ENCODE assay signal across 9 cellular contexts in the genomic region with DNA sequence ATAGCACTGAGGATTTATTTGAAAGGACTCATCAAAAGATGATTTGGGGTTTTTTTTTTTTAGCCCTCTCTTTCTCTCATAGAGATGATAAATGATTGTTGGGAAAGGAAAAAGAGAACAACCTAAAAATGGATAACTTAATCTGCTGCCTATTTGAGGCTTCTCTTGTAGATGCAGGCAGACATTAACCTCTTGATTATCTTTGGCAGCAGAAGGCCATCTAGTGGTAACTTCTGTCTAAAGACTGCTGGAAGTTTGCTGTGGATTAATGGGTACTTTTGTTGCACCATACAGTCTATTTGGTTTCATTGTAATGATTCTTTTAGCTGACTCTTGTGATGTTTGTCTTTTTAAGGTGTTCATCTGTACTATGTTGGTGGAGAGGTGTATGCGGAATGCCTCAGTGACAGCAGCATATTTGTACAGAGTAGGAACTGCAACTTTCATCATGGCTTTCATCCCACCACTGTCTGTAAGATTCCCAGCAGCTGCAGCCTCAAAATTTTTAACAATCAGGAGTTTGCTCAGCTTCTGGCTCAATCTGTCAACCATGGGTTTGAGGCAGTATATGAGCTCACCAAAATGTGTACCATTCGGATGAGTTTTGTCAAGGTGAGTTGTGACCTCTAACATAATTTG. TPM values are rescaled to one million over a fixed set of nuclear protein-coding genes. Genes with fewer than 3 reads are reported as not detected.
DNase-seq lines count a peak whose midpoint lies in the region; ATAC-seq, FAIRE-seq and TF ChIP-seq lines count a peak whose summit lies in the region.
"Had no signal": no experiment of that assay in that cellular context is flagged by ENCODE, and none has a peak within 500 bp of the region (broad histone marks: within the 10 kb centered on the region; RNA-seq: fewer than 3 reads in every experiment).

No MANE protein-coding gene starts in this region.

- no peak overlapping the region for H3K9ac ChIP-seq in OCI-LY1 (ENCODE audit: low read length)
- no peak overlapping the region for H3K9ac ChIP-seq in endothelial cell of umbilical vein (replicated peaks; ENCODE audit: extremely low read depth, insufficient read depth, low read length)
- H3K9ac ChIP-seq in neural progenitor cell: no peak overlapping the region

- no peak for TF ChIP-seq POLR2A in endothelial cell of umbilical vein (IDR thresholded peaks at IDR 0.05; ENCODE audit: low read depth, low read length)

- H3K9me3 ChIP-seq in OCI-LY1 (ENCODE audit: low read length) (no peaks in the 10 kb centered on the region), endothelial cell of umbilical vein (replicated peaks; ENCODE audit: control insufficient read depth, insufficient read depth, low read length) (no peaks in the 10 kb centered on the region), neural progenitor cell (ENCODE audit: low read depth) (no peaks in the 10 kb centered on the region)

- H3K36me3 ChIP-seq in OCI-LY1 (ENCODE audit: insufficient read depth, low read length): peaks cover 71% of the 10 kb centered on the region
- H3K36me3 ChIP-seq in endothelial cell of umbilical vein (ENCODE audit: control insufficient read depth in 2 of 2, extremely low read depth in 1 of 2, insufficient read depth in 2 of 2, low read length in 2 of 2): peaks cover 5 to 10% of the 10 kb centered on the region in 2 experiments
- H3K36me3 ChIP-seq in neural progenitor cell: peaks cover 22% of the 10 kb centered on the region

- H3K9me1 ChIP-seq in endothelial cell of umbilical vein (replicated peaks; ENCODE audit: control insufficient read depth, extremely low read depth, insufficient read depth, low read length): no peaks in the 10 kb centered on the region

- no peaks in the 10 kb centered on the region for H3K4me1 Mint-ChIP-seq in neural progenitor cell

- BruUV-seq in endothelial cell of umbilical vein (replicated peaks; lab: Mats Ljungman, UMichigan): no TSS peak

- CTCF ChIA-PET in endothelial cell of umbilical vein (lab: Charles Lee): interaction anchor here (0.8 to 1.3 kb wide), 3 partner anchors 73 to 229 kb away, joined by 3 to 5 read pairs (median 3); no protein-coding TSS in a partner anchor

- TF ChIP-seq CTCF in GM12865 (IDR thresholded peaks at IDR 0.05; ENCODE audit: insufficient read depth, low read depth, low read length, missing control alignments) (peak; percentile 58), OCI-LY1 (IDR thresholded peaks at IDR 0.05; ENCODE audit: low read length) (peak; percentile 78), endothelial cell of umbilical vein (IDR thresholded peaks at IDR 0.05; ENCODE audit: extremely low read depth in 1 of 2, insufficient read depth in 1 of 2, low read depth in 1 of 2, low read length in 2 of 2) (peak; percentile 38 to 54), neural progenitor cell (IDR thresholded peaks at IDR 0.05) (peak; percentile 69)

- H3K9me2 ChIP-seq in OCI-LY1 (ENCODE audit: low read depth, low read length): no peaks in the 10 kb centered on the region

- dilution Hi-C loops in endothelial cell of umbilical vein (cut with MboI; ENCODE audit: extremely low pct_ligation_motif_present, low sequenced_read_pairs): no loop called here

- H3F3A ChIP-seq in OCI-LY1 (ENCODE audit: insufficient read depth, low read length) (no peaks in the 10 kb centered on the region), neural progenitor cell (ENCODE audit: low read depth) (peaks cover 5% of the 10 kb centered on the region)

- H3K4me2 ChIP-seq in OCI-LY1 (ENCODE audit: low read length): no peak overlapping the region
- H3K4me2 ChIP-seq in endothelial cell of umbilical vein (ENCODE audit: insufficient read depth, low read length): no peak overlapping the region
- no peak overlapping the region for H3K4me2 ChIP-seq in neural progenitor cell

- H2AFZ ChIP-seq in OCI-LY1 (ENCODE audit: low read length) (no peak overlapping the region), endothelial cell of umbilical vein (ENCODE audit: low read depth, low read length) (no peak overlapping the region), neural progenitor cell (replicated peaks) (no peak overlapping the region)

- POLR2A ChIA-PET in endothelial cell of umbilical vein (lab: Charles Lee): no interaction called here

- peak; percentile 96 for FAIRE-seq in A204.1 (lab: Jason Lieb, UNC)
- FAIRE-seq in endothelial cell of umbilical vein (lab: Jason Lieb, UNC): peak; percentile 80

- H4K20me1 ChIP-seq in OCI-LY1 (ENCODE audit: insufficient read depth, low read length) (no peaks in the 10 kb centered on the region), endothelial cell of umbilical vein (replicated peaks; ENCODE audit: control insufficient read depth, extremely low read depth, insufficient read depth, low read length) (peaks cover 4% of the 10 kb centered on the region), neural progenitor cell (ENCODE audit: low read depth) (peaks cover 34% of the 10 kb centered on the region)

- peak; percentile 78 for ATAC-seq in HG03064 (IDR thresholded peaks at IDR 0.05; ENCODE audit: low read depth, unreplicated experiment)
- no peak for ATAC-seq in HG03045 (IDR thresholded peaks at IDR 0.05; ENCODE audit: unreplicated experiment)

- H3K36me3 Mint-ChIP-seq in neural progenitor cell: peaks cover 32% of the 10 kb centered on the region

- intact Hi-C loops in endothelial cell of umbilical vein (cut with micrococcal nuclease): loop anchor here (1.0 to 2.0 kb wide), 4 partner anchors 93 to 287 kb away; no protein-coding TSS in a partner anchor

- H3K4me3 ChIP-seq in GM12865 (ENCODE audit: low read depth, low read length) (no peak overlapping the region), OCI-LY1 (ENCODE audit: low read depth, low read length, poor library complexity, severe bottlenecking) (no peak overlapping the region), endothelial cell of umbilical vein (replicated peaks in 1 of 3; ENCODE audit: insufficient read depth in 1 of 3, low read depth in 1 of 3, low read length in 3 of 3) (no peak overlapping the region), neural progenitor cell (no peak overlapping the region)

- H3K9me3 Mint-ChIP-seq in neural progenitor cell: no peaks in the 10 kb centered on the region

- DNase-seq in GM12865 (ENCODE audit: low read depth): peak; percentile 60
- DNase-seq in endothelial cell of umbilical vein (ENCODE audit: low read depth, low spot score): peak; percentile 57
- peak; percentile 50 for DNase-seq in neural progenitor cell (ENCODE audit: low spot score)
- no peak for DNase-seq in stimulated activated naive CD4-positive, alpha-beta T cell (lab: John Stamatoyannopoulos, UW)

- H3K27ac Mint-ChIP-seq in neural progenitor cell: no peak overlapping the region

- H3K27me3 ChIP-seq in OCI-LY1 (ENCODE audit: insufficient read depth, low read length): no peaks in the 10 kb centered on the region
- H3K27me3 ChIP-seq in endothelial cell of umbilical vein (ENCODE audit: control insufficient read depth in 2 of 2, insufficient read depth in 2 of 2, low read length in 2 of 2): no peaks in the 10 kb centered on the region
- H3K27me3 ChIP-seq in neural progenitor cell: no peaks in the 10 kb centered on the region

- no peaks in the 10 kb centered on the region for H3K79me2 ChIP-seq in OCI-LY1 (ENCODE audit: insufficient read depth, low read length)
- H3K79me2 ChIP-seq in endothelial cell of umbilical vein (ENCODE audit: control insufficient read depth, insufficient read depth, low read length): peaks cover 14% of the 10 kb centered on the region
- peaks cover 17% of the 10 kb centered on the region for H3K79me2 ChIP-seq in neural progenitor cell (ENCODE audit: low read depth)

- no peak overlapping the region for H3K4me3 Mint-ChIP-seq in neural progenitor cell

- H3K4me1 ChIP-seq in OCI-LY1 (ENCODE audit: insufficient read depth, low read length, severe bottlenecking): no peaks in the 10 kb centered on the region
- H3K4me1 ChIP-seq in endothelial cell of umbilical vein (ENCODE audit: control insufficient read depth, extremely low read depth, insufficient read depth, low read length): no peaks in the 10 kb centered on the region
- no peaks in the 10 kb centered on the region for H3K4me1 ChIP-seq in neural progenitor cell

- no peak overlapping the region for H3K27ac ChIP-seq in OCI-LY1 (ENCODE audit: low read depth, low read length, poor library complexity, severe bottlenecking)
- H3K27ac ChIP-seq in endothelial cell of umbilical vein (ENCODE audit: insufficient read depth, low read depth, low read length): no peak overlapping the region
- no peak overlapping the region for H3K27ac ChIP-seq in neural progenitor cell

- no peaks in the 10 kb centered on the region for H3K27me3 Mint-ChIP-seq in neural progenitor cell (ENCODE audit: insufficient read depth, low read depth)

TF ChIP-seq in endothelial cell of umbilical vein, 7 proteins besides CTCF, POLR2A, EP300 and RAD21:
- TF ChIP-seq JUN (IDR thresholded peaks at IDR 0.05; ENCODE audit: borderline replicate concordance, insufficient read depth, insufficient read length, low read depth): no peak
- TF ChIP-seq EZH2 (IDR thresholded peaks at IDR 0.05; ENCODE audit: borderline replicate concordance, low read depth, low read length, severe bottlenecking): no peak
- TF ChIP-seq GATA2 (IDR thresholded peaks at IDR 0.05; ENCODE audit: insufficient read depth, insufficient read length, low read depth, low read length): no peak
- TF ChIP-seq MAX (IDR thresholded peaks at IDR 0.05; ENCODE audit: insufficient read depth, insufficient read length): no peak
- TF ChIP-seq MYC (IDR thresholded peaks at IDR 0.05; ENCODE audit: low read depth, low read length): no peak
TF ChIP-seq in endothelial cell of umbilical vein: peak in this region for 0.

RNA-seq across cellular contexts. Expression of gene SMIM32, which starts 18.8 kb away (rescaled TPM):
- total RNA-seq in endothelial cell of umbilical vein (not detected in 2 replicates), neural progenitor cell (ENCODE audit: low replicate concordance) (0.13 and 0.25 TPM in 2 replicates)
- polyA plus RNA-seq in endothelial cell of umbilical vein: not detected in 2 replicates
- polyA plus RNA-seq in endothelial cell of umbilical vein (2011; cell fraction: cytosol; rRNA removed): not detected in 2 replicates
- polyA plus RNA-seq in endothelial cell of umbilical vein (2011; cell fraction: nucleus; rRNA removed): not detected in 2 replicates
- polyA plus RNA-seq in endothelial cell of umbilical vein (2012): not detected in 2 replicates
- not detected in 2 replicates for polyA minus RNA-seq in endothelial cell of umbilical vein
- polyA minus RNA-seq in endothelial cell of umbilical vein (2011; cell fraction: cytosol; rRNA and poly(A)+ RNA removed): not detected
- polyA minus RNA-seq in endothelial cell of umbilical vein (2011; cell fraction: nucleus; rRNA and poly(A)+ RNA removed): not detected in 2 replicates
- polyA plus RNA-seq: esophagus had no signal

RNA-seq across cellular contexts. Expression of gene SMAD5, which starts 41.5 kb away (rescaled TPM):
- total RNA-seq in endothelial cell of umbilical vein (65.4 and 66.0 TPM in 2 replicates), neural progenitor cell (ENCODE audit: low replicate concordance) (75.0 and 102 TPM in 2 replicates)
- polyA plus RNA-seq in endothelial cell of umbilical vein: 26.0 and 27.1 TPM in 2 replicates
- polyA plus RNA-seq in endothelial cell of umbilical vein (2011; cell fraction: cytosol; rRNA removed): 25.1 and 27.4 TPM in 2 replicates
- polyA plus RNA-seq in endothelial cell of umbilical vein (2011; cell fraction: nucleus; rRNA removed): 29.4 and 52.4 TPM in 2 replicates
- polyA plus RNA-seq in endothelial cell of umbilical vein (2012): 27.0 and 40.5 TPM in 2 replicates
- 80.9 and 117 TPM in 2 replicates for polyA minus RNA-seq in endothelial cell of umbilical vein
- polyA minus RNA-seq in endothelial cell of umbilical vein (2011; cell fraction: cytosol; rRNA and poly(A)+ RNA removed): 60.4 TPM
- 53.9 and 78.1 TPM in 2 replicates for polyA minus RNA-seq in endothelial cell of umbilical vein (2011; cell fraction: nucleus; rRNA and poly(A)+ RNA removed)

Comparison
In these comparisons a context has a peak if more than half of its experiments do, and no peak if none do; other contexts are left out.
1. DNase-seq: peak in GM12865 (single experiment), endothelial cell of umbilical vein (single experiment) and neural progenitor cell (single experiment); none in stimulated activated naive CD4-positive, alpha-beta T cell (0 of 6).
2. Peak in every context shown above with its lines, with median percentiles within 50 percentile points of each other: CTCF ChIP-seq.